ENCODE assay signal across 1 cellular context in the genomic region with DNA sequence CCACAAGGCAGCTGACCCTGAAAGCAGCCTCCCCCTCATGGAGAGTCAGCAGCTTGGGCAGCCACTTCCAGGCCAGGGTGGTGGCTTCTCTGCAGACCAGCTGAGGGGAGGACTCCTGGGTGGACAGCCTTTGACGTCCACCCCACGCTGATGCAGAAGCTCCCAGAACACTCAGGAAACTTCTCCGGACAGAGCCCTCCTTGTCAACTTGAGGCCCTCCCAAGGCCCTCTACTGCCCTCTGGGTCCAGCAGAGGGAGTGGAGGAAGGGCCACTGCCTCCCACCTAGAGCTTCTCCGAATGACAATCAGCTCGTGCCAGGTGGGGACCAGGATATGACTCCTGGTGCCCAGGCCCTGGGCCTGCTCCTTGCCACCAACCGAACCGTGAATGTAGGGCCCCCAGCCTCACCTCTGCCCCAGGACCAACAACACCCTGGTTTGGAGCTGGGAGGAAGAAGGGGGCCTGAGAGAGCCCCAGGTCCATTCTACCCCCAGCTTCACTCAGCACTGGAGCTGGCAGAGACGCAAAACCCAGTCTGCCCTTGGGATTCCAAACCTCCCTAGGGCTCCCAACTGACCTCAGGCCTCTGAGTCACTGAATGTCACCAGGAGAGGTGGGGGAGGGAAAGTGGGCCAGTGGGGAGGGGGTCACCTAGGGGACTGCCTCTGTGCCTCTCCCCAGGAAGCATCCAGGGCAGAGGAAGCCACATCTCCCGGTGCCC.
TF ChIP-seq lines count a peak whose summit lies in the region.

No MANE protein-coding gene starts in this region.

TF ChIP-seq in HepG2, 621 proteins besides CTCF, POLR2A, EP300 and RAD21 (continues in another document):
- TF ChIP-seq, protein P1, sequence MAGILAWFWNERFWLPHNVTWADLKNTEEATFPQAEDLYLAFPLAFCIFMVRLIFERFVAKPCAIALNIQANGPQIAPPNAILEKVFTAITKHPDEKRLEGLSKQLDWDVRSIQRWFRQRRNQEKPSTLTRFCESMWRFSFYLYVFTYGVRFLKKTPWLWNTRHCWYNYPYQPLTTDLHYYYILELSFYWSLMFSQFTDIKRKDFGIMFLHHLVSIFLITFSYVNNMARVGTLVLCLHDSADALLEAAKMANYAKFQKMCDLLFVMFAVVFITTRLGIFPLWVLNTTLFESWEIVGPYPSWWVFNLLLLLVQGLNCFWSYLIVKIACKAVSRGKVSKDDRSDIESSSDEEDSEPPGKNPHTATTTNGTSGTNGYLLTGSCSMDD (CRISPR knock-in tag; IDR thresholded peaks at IDR 0.05) = no peak
- TF ChIP-seq, protein P2, sequence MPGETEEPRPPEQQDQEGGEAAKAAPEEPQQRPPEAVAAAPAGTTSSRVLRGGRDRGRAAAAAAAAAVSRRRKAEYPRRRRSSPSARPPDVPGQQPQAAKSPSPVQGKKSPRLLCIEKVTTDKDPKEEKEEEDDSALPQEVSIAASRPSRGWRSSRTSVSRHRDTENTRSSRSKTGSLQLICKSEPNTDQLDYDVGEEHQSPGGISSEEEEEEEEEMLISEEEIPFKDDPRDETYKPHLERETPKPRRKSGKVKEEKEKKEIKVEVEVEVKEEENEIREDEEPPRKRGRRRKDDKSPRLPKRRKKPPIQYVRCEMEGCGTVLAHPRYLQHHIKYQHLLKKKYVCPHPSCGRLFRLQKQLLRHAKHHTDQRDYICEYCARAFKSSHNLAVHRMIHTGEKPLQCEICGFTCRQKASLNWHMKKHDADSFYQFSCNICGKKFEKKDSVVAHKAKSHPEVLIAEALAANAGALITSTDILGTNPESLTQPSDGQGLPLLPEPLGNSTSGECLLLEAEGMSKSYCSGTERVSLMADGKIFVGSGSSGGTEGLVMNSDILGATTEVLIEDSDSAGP (CRISPR knock-in tag; IDR thresholded peaks at IDR 0.05; ENCODE audit: borderline replicate concordance) = 0 out of 2 replicates have a peak, but pooled peaks have one; percentile 18
- TF ChIP-seq ZNF441 (CRISPR knock-in tag; IDR thresholded peaks at IDR 0.05; ENCODE audit: borderline replicate concordance) = no peak
- TF ChIP-seq MLLT10 (CRISPR knock-in tag; IDR thresholded peaks at IDR 0.05) = no peak
- TF ChIP-seq HOXD1 (CRISPR knock-in tag; IDR thresholded peaks at IDR 0.05) = no peak
- TF ChIP-seq, protein P3, sequence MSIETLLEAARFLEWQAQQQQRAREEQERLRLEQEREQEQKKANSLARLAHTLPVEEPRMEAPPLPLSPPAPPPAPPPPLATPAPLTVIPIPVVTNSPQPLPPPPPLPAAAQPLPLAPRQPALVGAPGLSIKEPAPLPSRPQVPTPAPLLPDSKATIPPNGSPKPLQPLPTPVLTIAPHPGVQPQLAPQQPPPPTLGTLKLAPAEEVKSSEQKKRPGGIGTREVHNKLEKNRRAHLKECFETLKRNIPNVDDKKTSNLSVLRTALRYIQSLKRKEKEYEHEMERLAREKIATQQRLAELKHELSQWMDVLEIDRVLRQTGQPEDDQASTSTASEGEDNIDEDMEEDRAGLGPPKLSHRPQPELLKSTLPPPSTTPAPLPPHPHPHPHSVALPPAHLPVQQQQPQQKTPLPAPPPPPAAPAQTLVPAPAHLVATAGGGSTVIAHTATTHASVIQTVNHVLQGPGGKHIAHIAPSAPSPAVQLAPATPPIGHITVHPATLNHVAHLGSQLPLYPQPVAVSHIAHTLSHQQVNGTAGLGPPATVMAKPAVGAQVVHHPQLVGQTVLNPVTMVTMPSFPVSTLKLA (IDR thresholded peaks at IDR 0.05) = no peak
- no peak for TF ChIP-seq RBFOX2 (IDR thresholded peaks at IDR 0.05; ENCODE audit: low read depth, low read length)
- TF ChIP-seq GTF2F1 (IDR thresholded peaks at IDR 0.05; ENCODE audit: low read length) = no peak
- TF ChIP-seq, protein P4, sequence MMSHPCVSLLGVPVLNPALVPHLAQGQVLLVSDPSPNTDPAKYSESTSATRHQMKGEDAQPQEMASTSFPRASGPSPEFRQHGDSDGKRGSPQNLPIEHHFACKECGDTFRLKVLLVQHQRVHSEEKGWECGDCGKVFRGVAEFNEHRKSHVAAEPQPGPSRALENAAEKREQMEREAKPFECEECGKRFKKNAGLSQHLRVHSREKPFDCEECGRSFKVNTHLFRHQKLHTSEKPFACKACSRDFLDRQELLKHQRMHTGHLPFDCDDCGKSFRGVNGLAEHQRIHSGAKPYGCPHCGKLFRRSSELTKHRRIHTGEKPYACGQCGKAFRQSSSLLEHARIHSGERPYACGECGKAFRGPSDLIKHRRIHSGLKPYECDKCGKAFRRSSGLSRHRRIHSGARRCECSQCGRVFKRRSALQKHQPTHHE (CRISPR knock-in tag; IDR thresholded peaks at IDR 0.05; ENCODE audit: borderline replicate concordance) = no peak; the same call in 1 of the 2 replicates
- no peak for TF ChIP-seq ETV5 (CRISPR knock-in tag; IDR thresholded peaks at IDR 0.05; ENCODE audit: borderline replicate concordance)
- TF ChIP-seq HNRNPUL1 (IDR thresholded peaks at IDR 0.05; ENCODE audit: low read depth, low read length) = no peak
- TF ChIP-seq SRF (IDR thresholded peaks at IDR 0.05; ENCODE audit: low read depth, low read length) = no peak
- TF ChIP-seq RAD51 (IDR thresholded peaks at IDR 0.05; ENCODE audit: borderline replicate concordance) = no peak
- TF ChIP-seq RXRA (CRISPR knock-in tag; IDR thresholded peaks at IDR 0.05) = no peak; the same call in 1 of the 2 replicates
- no peak for TF ChIP-seq TAF15 (IDR thresholded peaks at IDR 0.05; ENCODE audit: low read depth, low read length, poor library complexity, severe bottlenecking)
- TF ChIP-seq FOXJ3 (CRISPR knock-in tag; IDR thresholded peaks at IDR 0.05; ENCODE audit: borderline replicate concordance) = no peak
- TF ChIP-seq ZNF292 (CRISPR knock-in tag; IDR thresholded peaks at IDR 0.05; ENCODE audit: borderline replicate concordance, low read depth) = no peak
- TF ChIP-seq TBP (CRISPR knock-in tag; IDR thresholded peaks at IDR 0.05) = no peak
- 0 out of 2 replicates have a peak, but pooled peaks have one; percentile 58 for TF ChIP-seq MED1 (CRISPR knock-in tag; IDR thresholded peaks at IDR 0.05)
- TF ChIP-seq ZNF274 (CRISPR knock-in tag; IDR thresholded peaks at IDR 0.05) = peak; percentile 63; the same call in 1 of the 2 replicates
- no peak for TF ChIP-seq ZNF781 (CRISPR knock-in tag; IDR thresholded peaks at IDR 0.05; ENCODE audit: borderline replicate concordance, not compliant biosample characterization)
- TF ChIP-seq ZBTB7B (CRISPR knock-in tag; IDR thresholded peaks at IDR 0.05) = peak; percentile 49
- no peak for TF ChIP-seq SMAD3 (CRISPR knock-in tag; IDR thresholded peaks at IDR 0.05)
- no peak for TF ChIP-seq ZNF660 (CRISPR knock-in tag; IDR thresholded peaks at IDR 0.05; ENCODE audit: borderline replicate concordance, low read depth)
- TF ChIP-seq, protein P5, sequence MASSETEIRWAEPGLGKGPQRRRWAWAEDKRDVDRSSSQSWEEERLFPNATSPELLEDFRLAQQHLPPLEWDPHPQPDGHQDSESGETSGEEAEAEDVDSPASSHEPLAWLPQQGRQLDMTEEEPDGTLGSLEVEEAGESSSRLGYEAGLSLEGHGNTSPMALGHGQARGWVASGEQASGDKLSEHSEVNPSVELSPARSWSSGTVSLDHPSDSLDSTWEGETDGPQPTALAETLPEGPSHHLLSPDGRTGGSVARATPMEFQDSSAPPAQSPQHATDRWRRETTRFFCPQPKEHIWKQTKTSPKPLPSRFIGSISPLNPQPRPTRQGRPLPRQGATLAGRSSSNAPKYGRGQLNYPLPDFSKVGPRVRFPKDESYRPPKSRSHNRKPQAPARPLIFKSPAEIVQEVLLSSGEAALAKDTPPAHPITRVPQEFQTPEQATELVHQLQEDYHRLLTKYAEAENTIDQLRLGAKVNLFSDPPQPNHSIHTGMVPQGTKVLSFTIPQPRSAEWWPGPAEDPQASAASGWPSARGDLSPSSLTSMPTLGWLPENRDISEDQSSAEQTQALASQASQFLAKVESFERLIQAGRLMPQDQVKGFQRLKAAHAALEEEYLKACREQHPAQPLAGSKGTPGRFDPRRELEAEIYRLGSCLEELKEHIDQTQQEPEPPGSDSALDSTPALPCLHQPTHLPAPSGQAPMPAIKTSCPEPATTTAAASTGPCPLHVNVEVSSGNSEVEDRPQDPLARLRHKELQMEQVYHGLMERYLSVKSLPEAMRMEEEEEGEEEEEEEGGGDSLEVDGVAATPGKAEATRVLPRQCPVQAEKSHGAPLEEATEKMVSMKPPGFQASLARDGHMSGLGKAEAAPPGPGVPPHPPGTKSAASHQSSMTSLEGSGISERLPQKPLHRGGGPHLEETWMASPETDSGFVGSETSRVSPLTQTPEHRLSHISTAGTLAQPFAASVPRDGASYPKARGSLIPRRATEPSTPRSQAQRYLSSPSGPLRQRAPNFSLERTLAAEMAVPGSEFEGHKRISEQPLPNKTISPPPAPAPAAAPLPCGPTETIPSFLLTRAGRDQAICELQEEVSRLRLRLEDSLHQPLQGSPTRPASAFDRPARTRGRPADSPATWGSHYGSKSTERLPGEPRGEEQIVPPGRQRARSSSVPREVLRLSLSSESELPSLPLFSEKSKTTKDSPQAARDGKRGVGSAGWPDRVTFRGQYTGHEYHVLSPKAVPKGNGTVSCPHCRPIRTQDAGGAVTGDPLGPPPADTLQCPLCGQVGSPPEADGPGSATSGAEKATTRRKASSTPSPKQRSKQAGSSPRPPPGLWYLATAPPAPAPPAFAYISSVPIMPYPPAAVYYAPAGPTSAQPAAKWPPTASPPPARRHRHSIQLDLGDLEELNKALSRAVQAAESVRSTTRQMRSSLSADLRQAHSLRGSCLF (CRISPR knock-in tag; IDR thresholded peaks at IDR 0.05; ENCODE audit: borderline replicate concordance) = no peak
- TF ChIP-seq, protein P6, sequence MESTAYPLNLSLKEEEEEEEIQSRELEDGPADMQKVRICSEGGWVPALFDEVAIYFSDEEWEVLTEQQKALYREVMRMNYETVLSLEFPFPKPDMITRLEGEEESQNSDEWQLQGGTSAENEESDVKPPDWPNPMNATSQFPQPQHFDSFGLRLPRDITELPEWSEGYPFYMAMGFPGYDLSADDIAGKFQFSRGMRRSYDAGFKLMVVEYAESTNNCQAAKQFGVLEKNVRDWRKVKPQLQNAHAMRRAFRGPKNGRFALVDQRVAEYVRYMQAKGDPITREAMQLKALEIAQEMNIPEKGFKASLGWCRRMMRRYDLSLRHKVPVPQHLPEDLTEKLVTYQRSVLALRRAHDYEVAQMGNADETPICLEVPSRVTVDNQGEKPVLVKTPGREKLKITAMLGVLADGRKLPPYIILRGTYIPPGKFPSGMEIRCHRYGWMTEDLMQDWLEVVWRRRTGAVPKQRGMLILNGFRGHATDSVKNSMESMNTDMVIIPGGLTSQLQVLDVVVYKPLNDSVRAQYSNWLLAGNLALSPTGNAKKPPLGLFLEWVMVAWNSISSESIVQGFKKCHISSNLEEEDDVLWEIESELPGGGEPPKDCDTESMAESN (CRISPR knock-in tag; conservative IDR thresholded peaks at IDR 0.05) = no peak
- TF ChIP-seq ZFP41 (CRISPR knock-in tag; IDR thresholded peaks at IDR 0.05; ENCODE audit: borderline replicate concordance) = no peak
- peak; percentile 39 for TF ChIP-seq TBX2 (CRISPR knock-in tag; IDR thresholded peaks at IDR 0.05; ENCODE audit: borderline replicate concordance)
- TF ChIP-seq, protein P7, sequence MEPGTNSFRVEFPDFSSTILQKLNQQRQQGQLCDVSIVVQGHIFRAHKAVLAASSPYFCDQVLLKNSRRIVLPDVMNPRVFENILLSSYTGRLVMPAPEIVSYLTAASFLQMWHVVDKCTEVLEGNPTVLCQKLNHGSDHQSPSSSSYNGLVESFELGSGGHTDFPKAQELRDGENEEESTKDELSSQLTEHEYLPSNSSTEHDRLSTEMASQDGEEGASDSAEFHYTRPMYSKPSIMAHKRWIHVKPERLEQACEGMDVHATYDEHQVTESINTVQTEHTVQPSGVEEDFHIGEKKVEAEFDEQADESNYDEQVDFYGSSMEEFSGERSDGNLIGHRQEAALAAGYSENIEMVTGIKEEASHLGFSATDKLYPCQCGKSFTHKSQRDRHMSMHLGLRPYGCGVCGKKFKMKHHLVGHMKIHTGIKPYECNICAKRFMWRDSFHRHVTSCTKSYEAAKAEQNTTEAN (CRISPR knock-in tag; conservative IDR thresholded peaks at IDR 0.05) = 0 out of 2 replicates have a peak, but pooled peaks have one; percentile 23
- TF ChIP-seq, protein P8, sequence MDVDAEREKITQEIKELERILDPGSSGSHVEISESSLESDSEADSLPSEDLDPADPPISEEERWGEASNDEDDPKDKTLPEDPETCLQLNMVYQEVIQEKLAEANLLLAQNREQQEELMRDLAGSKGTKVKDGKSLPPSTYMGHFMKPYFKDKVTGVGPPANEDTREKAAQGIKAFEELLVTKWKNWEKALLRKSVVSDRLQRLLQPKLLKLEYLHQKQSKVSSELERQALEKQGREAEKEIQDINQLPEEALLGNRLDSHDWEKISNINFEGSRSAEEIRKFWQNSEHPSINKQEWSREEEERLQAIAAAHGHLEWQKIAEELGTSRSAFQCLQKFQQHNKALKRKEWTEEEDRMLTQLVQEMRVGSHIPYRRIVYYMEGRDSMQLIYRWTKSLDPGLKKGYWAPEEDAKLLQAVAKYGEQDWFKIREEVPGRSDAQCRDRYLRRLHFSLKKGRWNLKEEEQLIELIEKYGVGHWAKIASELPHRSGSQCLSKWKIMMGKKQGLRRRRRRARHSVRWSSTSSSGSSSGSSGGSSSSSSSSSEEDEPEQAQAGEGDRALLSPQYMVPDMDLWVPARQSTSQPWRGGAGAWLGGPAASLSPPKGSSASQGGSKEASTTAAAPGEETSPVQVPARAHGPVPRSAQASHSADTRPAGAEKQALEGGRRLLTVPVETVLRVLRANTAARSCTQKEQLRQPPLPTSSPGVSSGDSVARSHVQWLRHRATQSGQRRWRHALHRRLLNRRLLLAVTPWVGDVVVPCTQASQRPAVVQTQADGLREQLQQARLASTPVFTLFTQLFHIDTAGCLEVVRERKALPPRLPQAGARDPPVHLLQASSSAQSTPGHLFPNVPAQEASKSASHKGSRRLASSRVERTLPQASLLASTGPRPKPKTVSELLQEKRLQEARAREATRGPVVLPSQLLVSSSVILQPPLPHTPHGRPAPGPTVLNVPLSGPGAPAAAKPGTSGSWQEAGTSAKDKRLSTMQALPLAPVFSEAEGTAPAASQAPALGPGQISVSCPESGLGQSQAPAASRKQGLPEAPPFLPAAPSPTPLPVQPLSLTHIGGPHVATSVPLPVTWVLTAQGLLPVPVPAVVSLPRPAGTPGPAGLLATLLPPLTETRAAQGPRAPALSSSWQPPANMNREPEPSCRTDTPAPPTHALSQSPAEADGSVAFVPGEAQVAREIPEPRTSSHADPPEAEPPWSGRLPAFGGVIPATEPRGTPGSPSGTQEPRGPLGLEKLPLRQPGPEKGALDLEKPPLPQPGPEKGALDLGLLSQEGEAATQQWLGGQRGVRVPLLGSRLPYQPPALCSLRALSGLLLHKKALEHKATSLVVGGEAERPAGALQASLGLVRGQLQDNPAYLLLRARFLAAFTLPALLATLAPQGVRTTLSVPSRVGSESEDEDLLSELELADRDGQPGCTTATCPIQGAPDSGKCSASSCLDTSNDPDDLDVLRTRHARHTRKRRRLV (CRISPR knock-in tag; IDR thresholded peaks at IDR 0.05) = no peak
- TF ChIP-seq, protein P9, sequence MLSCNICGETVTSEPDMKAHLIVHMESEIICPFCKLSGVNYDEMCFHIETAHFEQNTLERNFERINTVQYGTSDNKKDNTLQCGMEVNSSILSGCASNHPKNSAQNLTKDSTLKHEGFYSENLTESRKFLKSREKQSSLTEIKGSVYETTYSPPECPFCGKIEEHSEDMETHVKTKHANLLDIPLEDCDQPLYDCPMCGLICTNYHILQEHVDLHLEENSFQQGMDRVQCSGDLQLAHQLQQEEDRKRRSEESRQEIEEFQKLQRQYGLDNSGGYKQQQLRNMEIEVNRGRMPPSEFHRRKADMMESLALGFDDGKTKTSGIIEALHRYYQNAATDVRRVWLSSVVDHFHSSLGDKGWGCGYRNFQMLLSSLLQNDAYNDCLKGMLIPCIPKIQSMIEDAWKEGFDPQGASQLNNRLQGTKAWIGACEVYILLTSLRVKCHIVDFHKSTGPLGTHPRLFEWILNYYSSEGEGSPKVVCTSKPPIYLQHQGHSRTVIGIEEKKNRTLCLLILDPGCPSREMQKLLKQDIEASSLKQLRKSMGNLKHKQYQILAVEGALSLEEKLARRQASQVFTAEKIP (CRISPR knock-in tag; IDR thresholded peaks at IDR 0.05; ENCODE audit: borderline replicate concordance) = no peak
